16 cellular contexts compared by ENCODE assay signal in genomic region chr2:206305523-206306245, GRCh38. TPM values are rescaled to one million over a fixed set of nuclear protein-coding genes. Genes with fewer than 3 reads are reported as not detected.
DNase-seq lines count a peak whose midpoint lies in the region; ATAC-seq and TF ChIP-seq lines count a peak whose summit lies in the region.
"Had no signal": no experiment of that assay in that cellular context is flagged by ENCODE, and none has a peak within 500 bp of the region (broad histone marks: within the 10 kb centered on the region; RNA-seq: fewer than 3 reads in every experiment).

No MANE protein-coding gene starts in this region.

- peaks cover 0 to 14% (median 0%) of the 10 kb centered on the region in 3 donors for H3K36me3 ChIP-seq in esophagus squamous epithelium
- H3K36me3 ChIP-seq: neutrophil, Peyer's patch had no signal

- no peak for DNase-seq in NCI-H187 treated with DMSO at 0.1 percent for 48 hours (lab: John Stamatoyannopoulos, UW)
- no peak for DNase-seq in coronary artery (ENCODE audit: low spot score)
- DNase-seq in esophagus squamous epithelium (lab: John Stamatoyannopoulos, UW) = no peak
- DNase-seq: activated CD8-positive, alpha-beta T cell treated with anti-CD3 and anti-CD28 coated beads, Interleukin-2, amount 10 ng/mL, durations not matched to agents 7 days and 5 days; foreskin fibroblast; MG63; mucosa of descending colon; NCI-H748 treated with DMSO at 0.1 percent for 48 hours; Peyer's patch had no signal

- TF ChIP-seq POLR2A in esophagus squamous epithelium (IDR thresholded peaks at IDR 0.05) = no peak

- ATAC-seq in GM18519 (IDR thresholded peaks at IDR 0.05; ENCODE audit: low FRiP score, unreplicated experiment) (peak; percentile 75), GM21367 (IDR thresholded peaks at IDR 0.05; ENCODE audit: unreplicated experiment) (peak; percentile 60), HG02970 (IDR thresholded peaks at IDR 0.05; ENCODE audit: low FRiP score, unreplicated experiment) (peak; percentile 58), HG03571 (IDR thresholded peaks at IDR 0.05; ENCODE audit: unreplicated experiment) (peak; percentile 62), GM21717 (IDR thresholded peaks at IDR 0.05; ENCODE audit: unreplicated experiment) (no peak)
- ATAC-seq: activated CD8-positive, alpha-beta T cell treated with anti-CD3 and anti-CD28 coated beads, Interleukin-2, amount 10 ng/mL, durations not matched to agents 7 days and 5 days; mucosa of descending colon had no signal

- H3K4me3 ChIP-seq in coronary artery = no peak overlapping the region
- H3K4me3 ChIP-seq in esophagus squamous epithelium = no peak overlapping the region
- H3K4me3 ChIP-seq: MG63, mucosa of descending colon, Peyer's patch had no signal

- no peaks in the 10 kb centered on the region for H3K27me3 ChIP-seq in esophagus squamous epithelium
- H3K27me3 ChIP-seq: MG63, neutrophil, Peyer's patch had no signal

- 62 to 80% methylated on average over 3 of the region's 3 CpGs for WGBS in esophagus squamous epithelium, 2 donors

- no peaks in the 10 kb centered on the region for H3K9me3 ChIP-seq in esophagus squamous epithelium
- H3K9me3 ChIP-seq: MG63, mucosa of descending colon, neutrophil, Peyer's patch had no signal

- no peaks in the 10 kb centered on the region for H3K4me1 ChIP-seq in esophagus squamous epithelium
- H3K4me1 ChIP-seq: Peyer's patch had no signal

- H3K27ac ChIP-seq in coronary artery (no peak overlapping the region), esophagus squamous epithelium (no peak overlapping the region)
- H3K27ac ChIP-seq: neutrophil, Peyer's patch, VCaP had no signal

- intact Hi-C loops in esophagus squamous epithelium (cut with DNase I) = no loop called here

- no peak for TF ChIP-seq CTCF in coronary artery (IDR thresholded peaks at IDR 0.05)
- TF ChIP-seq CTCF in esophagus squamous epithelium (IDR thresholded peaks at IDR 0.05) = no peak

RNA-seq across cellular contexts. Expression of gene ZDBF2, which starts 31.2 kb away (rescaled TPM):
- total RNA-seq in esophagus squamous epithelium = 1 to 10 TPM; 1.9 to 7.1 (median 5.3) TPM
